Comparison of ENCODE assay signal across 15 cellular contexts in genomic region chr11:49102356-49102755, GRCh38. TPM values are rescaled to one million over a fixed set of nuclear protein-coding genes. Genes with fewer than 3 reads are reported as not detected.
A peak's percentile ranks its signal among the peaks of the same experiment; 100 is the strongest.
DNase-seq lines count a peak whose midpoint lies in the region; ATAC-seq and TF ChIP-seq lines count a peak whose summit lies in the region.
"Not testable (repeated sequence)": the region's sequence is repeated elsewhere in the genome, so short reads cannot be mapped to it uniquely, and the experiment has no call there.
"Had no signal": no experiment of that assay in that cellular context is flagged by ENCODE, and none has a peak within 500 bp of the region (broad histone marks: within the 10 kb centered on the region; RNA-seq: fewer than 3 reads in every experiment).

No MANE protein-coding gene starts in this region.

- intact Hi-C loops in Right ventricle myocardium inferior (cut with DNase I); mucosa of descending colon (cut with DNase I, micrococcal nuclease); spleen (cut with DNase I; ENCODE audit: low total_unique reads); upper lobe of right lung (cut with DNase I): not testable (repeated sequence)

- TF ChIP-seq POLR2A in spleen (IDR thresholded peaks at IDR 0.05), result not testable (repeated sequence)

- not testable (repeated sequence) for H3K36me3 ChIP-seq in mucosa of descending colon (ENCODE audit: low read depth); spleen; upper lobe of right lung

- not testable (repeated sequence) for TF ChIP-seq CTCF in chondrocyte (IDR thresholded peaks at IDR 0.05); mucosa of descending colon (IDR thresholded peaks at IDR 0.05); spleen (IDR thresholded peaks at IDR 0.05 in 8 of 11, conservative IDR thresholded peaks at IDR 0.05 in 3 of 11); upper lobe of right lung (IDR thresholded peaks at IDR 0.05)

- H3K27me3 Mint-ChIP-seq in chondrocyte (ENCODE audit: low read depth); stimulated activated naive CD8-positive, alpha-beta T cell treated with anti-CD3 and anti-CD28 coated beads, Interleukin-15, amount 100 ng/mL, for 72 hours: not testable (repeated sequence)

- H3K4me1 ChIP-seq in mucosa of descending colon (ENCODE audit: low read depth); spleen; upper lobe of right lung: not testable (repeated sequence)

- H3K36me3 Mint-ChIP-seq in chondrocyte (ENCODE audit: low read depth), result not testable (repeated sequence)

- DNase-seq in chondrocyte (ENCODE audit: low spot score), result peak; percentile 82
- DNase-seq in Right ventricle myocardium inferior (ENCODE audit: missing footprints), result peak; percentile 30
- not testable (repeated sequence) for DNase-seq in mucosa of descending colon; stimulated activated naive CD8-positive, alpha-beta T cell treated with anti-CD3 and anti-CD28 coated beads, Interleukin-15, amount 100 ng/mL, for 72 hours; upper lobe of right lung
- DNase-seq in spleen, result peak; percentile 65

- H3K27me3 ChIP-seq in spleen (replicated peaks in 1 of 7); upper lobe of right lung: not testable (repeated sequence)

- 89 to 93% (median 92%) methylated on average over 21 to 24 of the region's 24 CpGs for WGBS in spleen, 5 donors

- not testable (repeated sequence) for H3K4me3 Mint-ChIP-seq in chondrocyte (ENCODE audit: unreplicated experiment); stimulated activated naive CD8-positive, alpha-beta T cell treated with anti-CD3 and anti-CD28 coated beads, Interleukin-15, amount 100 ng/mL, for 72 hours

- not testable (repeated sequence) for H3K4me1 Mint-ChIP-seq in chondrocyte (ENCODE audit: low read depth); stimulated activated naive CD8-positive, alpha-beta T cell treated with anti-CD3 and anti-CD28 coated beads, Interleukin-15, amount 100 ng/mL, for 72 hours

- not testable (repeated sequence) for ATAC-seq in Right ventricle myocardium inferior
- ATAC-seq in mucosa of descending colon (peak; percentile 8), upper lobe of right lung (peak; percentile 53)
- peak; percentile 33 for ATAC-seq in stimulated activated naive CD8-positive, alpha-beta T cell treated with anti-CD3 and anti-CD28 coated beads, Interleukin-15, amount 100 ng/mL, for 72 hours

- not testable (repeated sequence) for H3K27ac ChIP-seq in spleen, upper lobe of right lung

- H3K9me3 ChIP-seq in mucosa of descending colon, upper lobe of right lung: not testable (repeated sequence)
- peaks cover 0 to 17% (median 4%) of the 10 kb centered on the region in 8 donors for H3K9me3 ChIP-seq in spleen

- H3K9me3 Mint-ChIP-seq in chondrocyte (ENCODE audit: low read depth), result peaks cover 30% of the 10 kb centered on the region
- H3K9me3 Mint-ChIP-seq in stimulated activated naive CD8-positive, alpha-beta T cell treated with anti-CD3 and anti-CD28 coated beads, Interleukin-15, amount 100 ng/mL, for 72 hours, result not testable (repeated sequence)

- H3K4me3 ChIP-seq in mucosa of descending colon, spleen, upper lobe of right lung: not testable (repeated sequence)

- H3K27ac Mint-ChIP-seq in chondrocyte (ENCODE audit: unreplicated experiment); stimulated activated naive CD8-positive, alpha-beta T cell treated with anti-CD3 and anti-CD28 coated beads, Interleukin-15, amount 100 ng/mL, for 72 hours: not testable (repeated sequence)

RNA-seq across cellular contexts. Expression of gene TRIM64C, which starts 43.4 kb away (rescaled TPM):
- total RNA-seq in chondrocyte (not detected in 3 replicates), Right ventricle myocardium inferior (not detected), mucosa of descending colon (not detected), spleen (not detected), upper lobe of right lung (not detected)
- polyA plus RNA-seq in spleen, result not detected
- total RNA-seq: A673; CD4-positive, alpha-beta memory T cell; CD4-positive, CD25-positive, alpha-beta regulatory T cell; CD8-positive, alpha-beta memory T cell; Daoy; G401; GM12878 had no signal
- polyA plus RNA-seq: AG04450; CD14-positive monocyte; CD4-positive, alpha-beta memory T cell; CD4-positive, CD25-positive, alpha-beta regulatory T cell; CD8-positive, alpha-beta memory T cell; GM12878 had no signal
